Comparison of ENCODE assay signal across 15 cellular contexts in genomic region chr3:37800022-37800493, GRCh38.
"Had no signal": no experiment of that assay in that cellular context is flagged by ENCODE, and none has a peak within 500 bp of the region (broad histone marks: within the 10 kb centered on the region; RNA-seq: fewer than 3 reads in every experiment).

No MANE protein-coding gene starts in this region.

- H3K36me3 ChIP-seq: gastrocnemius medialis had no signal

- ATAC-seq: gastrocnemius medialis, psoas muscle had no signal

- H3K27ac Mint-ChIP-seq: activated naive CD4-positive, alpha-beta T cell treated with anti-CD3 and anti-CD28 coated beads, Interleukin-2, amount 10 ng/mL, durations not matched to agents 7 days and 5 days; activated T-helper 2 cell treated with anti-CD3 and anti-CD28 coated beads, Interferon-gamma antibody, Interleukin-2, Interleukin-4, amounts not matched to agents 10 μg/mL and 5 μg/mL and 100 μg/mL, durations not matched to agents 14 hours and 24 hours and 36 hours; endodermal cell; nephron progenitor cell had no signal

- H3K9me3 Mint-ChIP-seq: activated naive CD4-positive, alpha-beta T cell treated with anti-CD3 and anti-CD28 coated beads, Interleukin-2, amount 10 ng/mL, durations not matched to agents 7 days and 5 days; activated T-helper 2 cell treated with anti-CD3 and anti-CD28 coated beads, Interferon-gamma antibody, Interleukin-2, Interleukin-4, amounts not matched to agents 10 μg/mL and 5 μg/mL and 100 μg/mL, durations not matched to agents 14 hours and 24 hours and 36 hours; endodermal cell had no signal

- H3K4me3 Mint-ChIP-seq: activated naive CD4-positive, alpha-beta T cell treated with anti-CD3 and anti-CD28 coated beads, Interleukin-2, amount 10 ng/mL, durations not matched to agents 7 days and 5 days; endodermal cell; nephron progenitor cell had no signal

- H3K27me3 ChIP-seq: gastrocnemius medialis, heart right ventricle, right lobe of liver, spleen, stomach, testis had no signal

- H3K4me1 ChIP-seq: gastrocnemius medialis, psoas muscle, right lobe of liver, spleen had no signal

- H3K9me3 ChIP-seq: gastrocnemius medialis, heart right ventricle, psoas muscle, right lobe of liver, spleen, stomach, testis had no signal

- DNase-seq: activated CD4-positive, alpha-beta T cell treated with anti-CD3 and anti-CD28 coated beads, Interleukin-2, amount 50 U/mL, for 48 hours; activated CD4-positive, CD25-positive, alpha-beta regulatory T cell treated with anti-CD3 and anti-CD28 coated beads, Interleukin-2, amount 50 U/mL, for 72 hours; activated naive CD4-positive, alpha-beta T cell treated with anti-CD3 and anti-CD28 coated beads, Interleukin-2, amount 10 ng/mL, durations not matched to agents 7 days and 5 days; activated T-cell treated with anti-CD3 and anti-CD28 coated beads, Interleukin-2, amount 50 U/mL, for 1 hour; gastrocnemius medialis; heart right ventricle; nephron progenitor cell; psoas muscle; right lobe of liver; spleen; stimulated activated CD4-positive, alpha-beta T cell treated with anti-CD3 and anti-CD28 coated beads, Interleukin-1b, Interleukin-23, amount 100 ng/mL, for 48 hours; stomach; testis had no signal

- H3K36me3 Mint-ChIP-seq: activated naive CD4-positive, alpha-beta T cell treated with anti-CD3 and anti-CD28 coated beads, Interleukin-2, amount 10 ng/mL, durations not matched to agents 7 days and 5 days had no signal

- H3K27ac ChIP-seq: gastrocnemius medialis, psoas muscle, spleen had no signal

- H3K4me1 Mint-ChIP-seq: activated naive CD4-positive, alpha-beta T cell treated with anti-CD3 and anti-CD28 coated beads, Interleukin-2, amount 10 ng/mL, durations not matched to agents 7 days and 5 days; endodermal cell had no signal

- H3K4me3 ChIP-seq: gastrocnemius medialis, heart right ventricle, psoas muscle, right lobe of liver, spleen, stomach, testis had no signal
